ENCODE assay signal across 8 cellular contexts in genomic region chr2:114550895-114551793, GRCh38.
DNase-seq lines count a peak whose midpoint lies in the region; ATAC-seq and TF ChIP-seq lines count a peak whose summit lies in the region.

No MANE protein-coding gene starts in this region.

- H3K36me3 ChIP-seq in MM.1S (replicated peaks; ENCODE audit: insufficient read depth, low read length) (no peaks in the 10 kb centered on the region), osteoblast (ENCODE audit: insufficient read depth, low read length) (no peaks in the 10 kb centered on the region)

- no peak overlapping the region for H3K27ac ChIP-seq in MM.1S (ENCODE audit: low read length)
- H3K27ac ChIP-seq in osteoblast (ENCODE audit: low read depth, low read length), result no peak overlapping the region

- no peaks in the 10 kb centered on the region for H3K9me2 ChIP-seq in MM.1S (replicated peaks; ENCODE audit: insufficient read depth, low read length)

- H3K4me3 ChIP-seq in MM.1S (ENCODE audit: low read length) (no peak overlapping the region), osteoblast (ENCODE audit: insufficient read depth, low read length) (no peak overlapping the region)

- H3K27me3 ChIP-seq in MM.1S (replicated peaks; ENCODE audit: insufficient read depth, low read length) (no peaks in the 10 kb centered on the region), osteoblast (ENCODE audit: insufficient read depth, low read length) (no peaks in the 10 kb centered on the region)

- TF ChIP-seq CTCF in GM12874 (IDR thresholded peaks at IDR 0.05; ENCODE audit: insufficient read depth, low read depth, low read length) (peak; percentile 53), MM.1S (IDR thresholded peaks at IDR 0.05; ENCODE audit: low read length) (peak; percentile 77), osteoblast (IDR thresholded peaks at IDR 0.05; ENCODE audit: extremely low read depth, low read depth, low read length) (peak; percentile 63)

- H3K79me2 ChIP-seq in MM.1S (ENCODE audit: low read length), result no peaks in the 10 kb centered on the region
- H3K79me2 ChIP-seq in osteoblast (ENCODE audit: insufficient read depth, low read length), result no peaks in the 10 kb centered on the region

- H3F3A ChIP-seq in MM.1S (ENCODE audit: insufficient read depth, low read length), result no peaks in the 10 kb centered on the region

- H4K20me1 ChIP-seq in MM.1S (ENCODE audit: insufficient read depth, low read length) (no peaks in the 10 kb centered on the region), osteoblast (ENCODE audit: insufficient read depth, low read length) (no peaks in the 10 kb centered on the region)

- DNase-seq in AG08395 (ENCODE audit: low spot score) (peak; percentile 29), MM.1S (peak; percentile 75), fibroblast of peridontal ligament (ENCODE audit: extremely low read depth) (peak; percentile 50), osteoblast (ENCODE audit: insufficient read length, low spot score, missing footprints) (peak; percentile 87), OCI-M2 (lab: John Stamatoyannopoulos, UW; ENCODE audit: unreplicated experiment) (no peak)
- DNase-seq in activated naive CD4-positive, alpha-beta T cell treated with anti-CD3 and anti-CD28 coated beads, Interleukin-2, amount 50 U/mL, for 16 hours, result no peak

- H3K4me2 ChIP-seq in MM.1S (ENCODE audit: low read depth, low read length) (no peak overlapping the region), osteoblast (ENCODE audit: insufficient read depth, low read length) (no peak overlapping the region)

- H3K9me3 ChIP-seq in MM.1S (replicated peaks; ENCODE audit: insufficient read depth, low read length), result no peaks in the 10 kb centered on the region
- no peaks in the 10 kb centered on the region for H3K9me3 ChIP-seq in osteoblast (ENCODE audit: low read depth, low read length)

- ATAC-seq in SK-N-SH treated with all-trans-retinoic acid at 6 μM for 48 hours, result peak; percentile 36; the same call in 1 of the 3 replicates

- H3K9ac ChIP-seq in MM.1S (ENCODE audit: low read length), result no peak overlapping the region

- H3K4me1 ChIP-seq in MM.1S (ENCODE audit: low read length) (no peaks in the 10 kb centered on the region), osteoblast (ENCODE audit: insufficient read depth, low read length) (no peaks in the 10 kb centered on the region)

- H2AFZ ChIP-seq in MM.1S (ENCODE audit: low read length) (no peak overlapping the region), osteoblast (ENCODE audit: low read length) (no peak overlapping the region)

TF ChIP-seq in SK-N-SH treated with all-trans-retinoic acid at 6 μM for 48 hours, 23 proteins besides CTCF, POLR2A, EP300 and RAD21:
- no peak for TF ChIP-seq ZFP3 (CRISPR knock-in tag; IDR thresholded peaks at IDR 0.05)
- no peak for TF ChIP-seq ZNF70 (CRISPR knock-in tag; IDR thresholded peaks at IDR 0.05)
- no peak for TF ChIP-seq CREB5 (CRISPR knock-in tag; IDR thresholded peaks at IDR 0.05; ENCODE audit: low read depth)
TF ChIP-seq in SK-N-SH treated with all-trans-retinoic acid at 6 μM for 48 hours: peak in this region for 0.

Comparison
In these comparisons a context has a peak if more than half of its experiments do, and no peak if none do; other contexts are left out.
1. DNase-seq: peak in AG08395 (single experiment), MM.1S (single experiment), fibroblast of peridontal ligament (single experiment) and osteoblast (single experiment); none in OCI-M2 (single experiment) and activated naive CD4-positive, alpha-beta T cell treated with anti-CD3 and anti-CD28 coated beads, Interleukin-2, amount 50 U/mL, for 16 hours (single experiment).
2. Peak in every context shown above with its lines, with median percentiles within 50 percentile points of each other: CTCF ChIP-seq.